8 cellular contexts compared by ENCODE assay signal in genomic region chr11:59616396-59616982, GRCh38. TPM values are rescaled to one million over a fixed set of nuclear protein-coding genes. Genes with fewer than 3 reads are reported as not detected.
DNase-seq lines count a peak whose midpoint lies in the region; ATAC-seq and TF ChIP-seq lines count a peak whose summit lies in the region.

No MANE protein-coding gene starts in this region.

- H4K5ac ChIP-seq in H9 (ENCODE audit: insufficient read length, low read depth, low read length): no peak overlapping the region

- H3K9me3 Mint-ChIP-seq in H9: no peaks in the 10 kb centered on the region; a peak in 1 of 5 replicates
- peaks cover 7% of the 10 kb centered on the region for H3K9me3 Mint-ChIP-seq in glutamatergic neuron (ENCODE audit: unreplicated experiment)

- no peak overlapping the region for H3K4ac ChIP-seq in H9 (ENCODE audit: low read depth, low read length)

- H3K79me1 ChIP-seq in H9 (ENCODE audit: insufficient read depth, low read depth, low read length, poor library complexity, severe bottlenecking): peaks cover 3% of the 10 kb centered on the region

- H3K27me3 ChIP-seq in H9 (ENCODE audit: insufficient read depth, low read length): no peaks in the 10 kb centered on the region

- peak overlapping the region; percentile 61 for H3K27ac ChIP-seq in H9 (ENCODE audit: insufficient read length, low read depth, low read length)

- H2BK20ac ChIP-seq in H9 (ENCODE audit: low read depth, low read length, poor library complexity, severe bottlenecking): no peak overlapping the region

- intact Hi-C loops in sciatic nerve (cut with DNase I): loop anchor here (10.0 kb wide), 1 partner anchor 48 kb away; the partner anchor contains the start of gene PATL1

- ATAC-seq in T-helper 17 cell (no peak), sciatic nerve (no peak), HG03521 (IDR thresholded peaks at IDR 0.05; ENCODE audit: unreplicated experiment) (no peak)

- no peak for DNase-seq in H9
- peak in 1 of 3 donors; percentile 85 for DNase-seq in T-helper 17 cell
- peak; percentile 91 for DNase-seq in glutamatergic neuron
- peak; percentile 98 for DNase-seq in sciatic nerve (ENCODE audit: low spot score)
- no peak for DNase-seq in cerebellar cortex (ENCODE audit: low spot score)
- DNase-seq in HK-2 (ENCODE audit: unreplicated experiment): no peak
- no peak for DNase-seq in GOT3 (lab: John Stamatoyannopoulos, UW)

- no peak overlapping the region for H3K18ac ChIP-seq in H9 (ENCODE audit: insufficient read length, low read depth, low read length)

- H2AK5ac ChIP-seq in H9 (ENCODE audit: insufficient read length, low read length): no peak overlapping the region

- H2AFZ ChIP-seq in H9 (ENCODE audit: low read length): peak overlapping the region; percentile 87

- H3K4me2 ChIP-seq in H9 (ENCODE audit: insufficient read depth, insufficient read length, low read length): peak overlapping the region; percentile 92

- H2BK12ac ChIP-seq in H9 (ENCODE audit: insufficient read length, low read depth, low read length): no peak overlapping the region

- peaks cover 2% of the 10 kb centered on the region; the same call in 1 of the 2 replicates for H3K4me1 ChIP-seq in H9 (ENCODE audit: insufficient read depth, low read length)

- H3T11ph ChIP-seq in H9 (ENCODE audit: low read length): no peak overlapping the region

- H3K36me3 Mint-ChIP-seq in H9 (ENCODE audit: insufficient read depth in 1 of 3, low read depth in 3 of 3): peaks cover 0 to 13% (median 6%) of the 10 kb centered on the region in 3 experiments; a peak in 4 of 7 replicates
- no peaks in the 10 kb centered on the region for H3K36me3 Mint-ChIP-seq in T-helper 17 cell (ENCODE audit: low read depth)
- no peaks in the 10 kb centered on the region for H3K36me3 Mint-ChIP-seq in glutamatergic neuron (ENCODE audit: unreplicated experiment)

- H3K27me3 Mint-ChIP-seq in H9 (ENCODE audit: low read depth) (no peaks in the 10 kb centered on the region), T-helper 17 cell (no peaks in the 10 kb centered on the region), glutamatergic neuron (ENCODE audit: unreplicated experiment) (no peaks in the 10 kb centered on the region)

- no peak overlapping the region for H3K56ac ChIP-seq in H9 (ENCODE audit: insufficient read length, low read depth, low read length)

- H3K4me1 Mint-ChIP-seq in H9: peaks cover 14 to 16% of the 10 kb centered on the region in 2 experiments
- peaks cover 36% of the 10 kb centered on the region for H3K4me1 Mint-ChIP-seq in T-helper 17 cell
- peaks cover 26% of the 10 kb centered on the region for H3K4me1 Mint-ChIP-seq in glutamatergic neuron (ENCODE audit: low read depth, unreplicated experiment)

- H3K79me2 ChIP-seq in H9 (ENCODE audit: insufficient read depth, low read length): peaks cover 16% of the 10 kb centered on the region; the same call in 1 of the 2 replicates

- no CpG with 5 or more reads among the region's 18 CpGs for WGBS in H9 (ENCODE audit: extremely low coverage, insufficient read length, low lambda C conversion rate)

- H3K9me3 ChIP-seq in H9 (ENCODE audit: control insufficient read depth, low read depth, low read length): no peaks in the 10 kb centered on the region
- no peaks in the 10 kb centered on the region for H3K9me3 ChIP-seq in T-helper 17 cell (ENCODE audit: control insufficient read depth, low read length, poor library complexity, severe bottlenecking)

- H3K9ac ChIP-seq in H9 (ENCODE audit: extremely low read depth, insufficient read length, low read length): peak overlapping the region; percentile 74

- no peak overlapping the region for H2BK120ac ChIP-seq in H9 (ENCODE audit: low read depth, low read length, poor library complexity, severe bottlenecking)

- peak overlapping the region; percentile 89 to 93 for H3K4me3 Mint-ChIP-seq in H9
- H3K4me3 Mint-ChIP-seq in T-helper 17 cell: peak overlapping the region; percentile 98
- H3K4me3 Mint-ChIP-seq in glutamatergic neuron (ENCODE audit: unreplicated experiment): peak overlapping the region; percentile 93

- H4K20me1 ChIP-seq in H9 (ENCODE audit: control insufficient read depth, insufficient read depth, insufficient read length): no peaks in the 10 kb centered on the region

- no peak overlapping the region for H3K14ac ChIP-seq in H9 (ENCODE audit: insufficient read depth, low read length)

- H3K23me2 ChIP-seq in H9 (ENCODE audit: insufficient read length, low read depth, low read length, poor library complexity, severe bottlenecking): peaks cover 10% of the 10 kb centered on the region

- H2BK5ac ChIP-seq in H9 (ENCODE audit: insufficient read length, low read length): no peak overlapping the region

- H3K23ac ChIP-seq in H9 (ENCODE audit: insufficient read length, low read depth, low read length): no peak overlapping the region

- no peak overlapping the region for H4K91ac ChIP-seq in H9 (ENCODE audit: insufficient read length, low read depth, low read length)

- TF ChIP-seq CTCF in H9 (conservative IDR thresholded peaks at IDR 0.05): no peak
- no peak for TF ChIP-seq CTCF in glutamatergic neuron (IDR thresholded peaks at IDR 0.05; ENCODE audit: partially characterized antibody, unreplicated experiment)

- H2BK15ac ChIP-seq in H9 (ENCODE audit: low read depth, low read length): no peak overlapping the region

- H3K27ac Mint-ChIP-seq in H9: peak overlapping the region; percentile 99 to 100 (median 99)
- H3K27ac Mint-ChIP-seq in T-helper 17 cell: peak overlapping the region; percentile 96
- H3K27ac Mint-ChIP-seq in glutamatergic neuron (ENCODE audit: unreplicated experiment): peak overlapping the region; percentile 92

- no peak overlapping the region for H4K8ac ChIP-seq in H9 (replicated peaks; ENCODE audit: insufficient read length, low read depth, low read length)

RNA-seq across cellular contexts. Expression of gene OSBP, which starts 0.9 kb away (rescaled TPM):
- total RNA-seq in H9 (2021): 46.7 and 48.5 TPM in 2 replicates
- 10 to 100 TPM; 53.0 to 63.1 TPM for total RNA-seq in T-helper 17 cell
- 36.0 TPM for total RNA-seq in glutamatergic neuron (ENCODE audit: unreplicated experiment)
- total RNA-seq in sciatic nerve: 45.5 TPM

RNA-seq across cellular contexts. Expression of gene PATL1, which starts 52.3 kb away (rescaled TPM):
- 31.4 and 32.5 TPM in 2 replicates for total RNA-seq in H9 (2021)
- total RNA-seq in T-helper 17 cell: 10 to 100 TPM; 49.0 to 62.6 TPM
- 17.3 TPM for total RNA-seq in glutamatergic neuron (ENCODE audit: unreplicated experiment)
- total RNA-seq in sciatic nerve: 37.4 TPM

Comparison
In these comparisons a context has a peak if more than half of its experiments do, and no peak if none do; other contexts are left out.
1. DNase-seq: peak in glutamatergic neuron (single experiment) and sciatic nerve (single experiment); none in H9 (single experiment), cerebellar cortex (single experiment), HK-2 (single experiment) and GOT3 (single experiment).
2. Peak in every context shown above with its lines, with median percentiles within 50 percentile points of each other: H3K27ac Mint-ChIP-seq and H3K4me3 Mint-ChIP-seq.